In the genomic region with DNA sequence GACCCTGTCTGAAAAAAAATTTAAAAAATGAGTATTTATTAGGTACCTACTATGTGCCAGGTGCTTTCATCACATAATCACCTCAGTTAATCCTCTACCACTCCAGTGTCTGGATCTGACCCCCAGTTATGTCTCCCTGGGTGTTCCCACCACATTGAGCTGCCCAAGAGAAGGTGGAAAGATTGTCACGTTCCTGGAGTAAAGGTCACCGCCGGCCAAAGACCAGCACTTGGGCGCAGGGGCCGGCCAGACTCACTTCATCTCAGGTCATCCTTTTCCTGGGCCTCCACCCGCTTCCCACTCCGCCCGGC, we compare ENCODE assay signal across 9 cellular contexts. TPM values are rescaled to one million over a fixed set of nuclear protein-coding genes. Genes with fewer than 3 reads are reported as not detected.
DNase-seq lines count a peak whose midpoint lies in the region; ATAC-seq, FAIRE-seq and TF ChIP-seq lines count a peak whose summit lies in the region.
"Had no signal": no experiment of that assay in that cellular context is flagged by ENCODE, and none has a peak within 500 bp of the region (broad histone marks: within the 10 kb centered on the region; RNA-seq: fewer than 3 reads in every experiment).

No MANE protein-coding gene starts in this region.

- FAIRE-seq in GM12891 (lab: Jason Lieb, UNC) = no peak

- peaks cover 26% of the 10 kb centered on the region for H3K36me3 ChIP-seq in effector memory CD4-positive, alpha-beta T cell (ENCODE audit: control insufficient read depth, insufficient read depth, low read length)

- H3K27ac Mint-ChIP-seq in naive thymus-derived CD8-positive, alpha-beta T cell = peak overlapping the region; percentile 91 to 98 (median 96)

- peaks cover 0 to 39% (median 5%) of the 10 kb centered on the region in 3 donors for H3K36me3 Mint-ChIP-seq in naive thymus-derived CD8-positive, alpha-beta T cell

- peaks cover 28 to 68% (median 62%) of the 10 kb centered on the region in 4 donors for H3K4me1 Mint-ChIP-seq in naive thymus-derived CD8-positive, alpha-beta T cell

- no peaks in the 10 kb centered on the region for H3K27me3 Mint-ChIP-seq in naive thymus-derived CD8-positive, alpha-beta T cell

- H3K4me1 ChIP-seq in effector memory CD4-positive, alpha-beta T cell (ENCODE audit: control insufficient read depth, insufficient read depth, low read length, poor library complexity, severe bottlenecking) = peaks cover 17% of the 10 kb centered on the region

- H3K4me3 Mint-ChIP-seq in naive thymus-derived CD8-positive, alpha-beta T cell = peak overlapping the region; percentile 92 to 98 (median 96)

- H3K4me3 ChIP-seq in AG10803 (ENCODE audit: low read length) = peak overlapping the region; percentile 95
- H3K4me3 ChIP-seq in LNCaP clone FGC (ENCODE audit: low read depth, low read length) = peak overlapping the region; percentile 68
- H3K4me3 ChIP-seq in effector memory CD4-positive, alpha-beta T cell (ENCODE audit: insufficient read depth, low read depth, low read length, poor library complexity, severe bottlenecking) = peak overlapping the region; percentile 96

- H3K27me3 ChIP-seq in effector memory CD4-positive, alpha-beta T cell (replicated peaks; ENCODE audit: control insufficient read depth, insufficient read depth, low read length, poor library complexity, severe bottlenecking) = no peaks in the 10 kb centered on the region

- no peak for TF ChIP-seq POLR2A in GM12891 (IDR thresholded peaks at IDR 0.05; ENCODE audit: low read depth, low read length)

- no peaks in the 10 kb centered on the region for H3K9me3 ChIP-seq in effector memory CD4-positive, alpha-beta T cell (ENCODE audit: control insufficient read depth, low read length)

- TF ChIP-seq CTCF in AG10803 (conservative IDR thresholded peaks at IDR 0.05; ENCODE audit: low read length) (no peak), LNCaP clone FGC (IDR thresholded peaks at IDR 0.05; ENCODE audit: control insufficient read depth, extremely low read depth, insufficient read depth) (no peak)

- DNase-seq in AG10803 (ENCODE audit: low read depth) (no peak), LNCaP clone FGC (ENCODE audit: low read depth) (no peak), pons (ENCODE audit: low spot score) (no peak), GM12891 (ENCODE audit: insufficient read length, low spot score) (no peak)
- no peak for DNase-seq in effector memory CD4-positive, alpha-beta T cell
- DNase-seq in naive thymus-derived CD8-positive, alpha-beta T cell = no peak
- DNase-seq in stimulated activated CD4-positive, alpha-beta T cell treated with anti-CD3 and anti-CD28 coated beads, Interleukin-4, amount 100 ng/mL, for 1 hour = no peak
- DNase-seq: activated CD4-positive, alpha-beta T cell treated with anti-CD3 and anti-CD28 coated beads for 1 hour had no signal

- POLR2A ChIA-PET in naive thymus-derived CD8-positive, alpha-beta T cell (lab: Charles Lee) = interaction anchor here (0.6 to 9.0 kb wide), 26 partner anchors 9 to 495 kb away, joined by 3 to 94 read pairs (median 6); partner anchors contain the start of genes H3-3A, LBR, SDE2 and SRP9

- ATAC-seq in naive thymus-derived CD8-positive, alpha-beta T cell = no peak
- no peak for ATAC-seq in HG03280 (IDR thresholded peaks at IDR 0.05; ENCODE audit: unreplicated experiment)

- H3K9me3 Mint-ChIP-seq in naive thymus-derived CD8-positive, alpha-beta T cell = no peaks in the 10 kb centered on the region

- H3K27ac ChIP-seq in effector memory CD4-positive, alpha-beta T cell (ENCODE audit: insufficient read depth, low read length, poor library complexity, severe bottlenecking) = peak overlapping the region; percentile 87

TF ChIP-seq in GM12891, 5 proteins besides CTCF, POLR2A, EP300 and RAD21:
- TF ChIP-seq SPI1 (IDR thresholded peaks at IDR 0.05; ENCODE audit: low read depth, low read length) = no peak
- no peak for TF ChIP-seq PAX5 (IDR thresholded peaks at IDR 0.05; ENCODE audit: insufficient read depth, low read length, severe bottlenecking)
- TF ChIP-seq TAF1 (IDR thresholded peaks at IDR 0.05; ENCODE audit: low read depth, low read length) = no peak
- TF ChIP-seq POU2F2 (IDR thresholded peaks at IDR 0.05; ENCODE audit: low read depth, low read length) = no peak
- no peak for TF ChIP-seq POLR2AphosphoS5 (IDR thresholded peaks at IDR 0.05; ENCODE audit: low read depth, low read length)

RNA-seq across cellular contexts. Expression of gene PYCR2, which starts 0.7 kb away (rescaled TPM):
- total RNA-seq in naive thymus-derived CD8-positive, alpha-beta T cell = 100 to 1,000 TPM; 132 to 153 TPM
- 100 to 1,000 TPM in 2 of 3 donors, 10 to 100 TPM in 1; 75.0 to 152 (median 121) TPM for polyA plus RNA-seq in naive thymus-derived CD8-positive, alpha-beta T cell
- polyA plus RNA-seq in GM12891 (2012; ENCODE audit: low read depth, missing spikeins) = 74.3 TPM

RNA-seq across cellular contexts. Expression of gene LEFTY2, which starts 17.7 kb away (rescaled TPM):
- not detected for total RNA-seq in naive thymus-derived CD8-positive, alpha-beta T cell
- polyA plus RNA-seq in naive thymus-derived CD8-positive, alpha-beta T cell = under 1 TPM; 0.19 to 0.75 (median 0.64) TPM
- polyA plus RNA-seq in GM12891 (2012; ENCODE audit: low read depth, missing spikeins) = not detected

RNA-seq across cellular contexts. Expression of gene LEFTY1, which starts 34.4 kb away (rescaled TPM):
- total RNA-seq in naive thymus-derived CD8-positive, alpha-beta T cell = not detected
- under 1 TPM in 1 of 3 donors, not detected in 2; 0.22 TPM for polyA plus RNA-seq in naive thymus-derived CD8-positive, alpha-beta T cell
- polyA plus RNA-seq in GM12891 (2012; ENCODE audit: low read depth, missing spikeins) = 0.06 TPM

RNA-seq across cellular contexts. Expression of gene TMEM63A, which starts 41.2 kb away (rescaled TPM):
- total RNA-seq in naive thymus-derived CD8-positive, alpha-beta T cell = 100 to 1,000 TPM; 427 to 436 TPM
- polyA plus RNA-seq in naive thymus-derived CD8-positive, alpha-beta T cell = 10 to 100 TPM; 34.4 to 53.5 (median 45.1) TPM
- 9.0 TPM for polyA plus RNA-seq in GM12891 (2012; ENCODE audit: low read depth, missing spikeins)
